ENCODE assay signal across 8 cellular contexts in genomic region chr12:89862511-89863331, GRCh38.
DNase-seq lines count a peak whose midpoint lies in the region; ATAC-seq and TF ChIP-seq lines count a peak whose summit lies in the region.

No MANE protein-coding gene starts in this region.

- H3K27ac ChIP-seq in Karpas-422 (ENCODE audit: low read length): peak overlapping the region; percentile 10; the same call in 1 of the 2 replicates
- H3K27ac ChIP-seq in temporal lobe (ENCODE audit: low read depth, low read length): peak overlapping the region; percentile 38

- POLR2A ChIA-PET in GM10248 (lab: Yijun Ruan, JAX): no interaction called here

- H3K4me1 ChIP-seq in Karpas-422 (ENCODE audit: low read length): peaks cover 15% of the 10 kb centered on the region

- peak overlapping the region; percentile 46 for H3K9ac ChIP-seq in Karpas-422 (ENCODE audit: low read length)

- H3K36me3 ChIP-seq in Karpas-422 (ENCODE audit: insufficient read depth, low read length): no peaks in the 10 kb centered on the region

- H3K36me3 Mint-ChIP-seq in activated T-helper 17 cell treated with anti-CD3 and anti-CD28 coated beads, Interleukin-2, amount 50 U/mL, for 72 hours (ENCODE audit: low read depth): no peaks in the 10 kb centered on the region

- peaks cover 10% of the 10 kb centered on the region for H3K9me3 Mint-ChIP-seq in activated T-helper 17 cell treated with anti-CD3 and anti-CD28 coated beads, Interleukin-2, amount 50 U/mL, for 72 hours

- H3K27ac Mint-ChIP-seq in activated T-helper 17 cell treated with anti-CD3 and anti-CD28 coated beads, Interleukin-2, amount 50 U/mL, for 72 hours: peak overlapping the region; percentile 98

- CTCF ChIA-PET in GM10248 (lab: Yijun Ruan, JAX): interaction anchor here (1.1 to 1.6 kb wide), 4 partner anchors 9 to 62 kb away, joined by 4 to 6 read pairs (median 5); no protein-coding TSS in a partner anchor

- no peaks in the 10 kb centered on the region for H3K27me3 ChIP-seq in Karpas-422 (ENCODE audit: low read length)

- peak overlapping the region; percentile 49 for H3K4me3 ChIP-seq in Karpas-422 (ENCODE audit: low read length)

- H3K79me2 ChIP-seq in Karpas-422 (ENCODE audit: low read length): no peaks in the 10 kb centered on the region

- intact Hi-C loops in left colon (cut with DNase I, micrococcal nuclease): no loop called here
- intact Hi-C loops in posterior cingulate gyrus (cut with DNase I): no loop called here

- TF ChIP-seq CTCF in GM10248 (IDR thresholded peaks at IDR 0.05; ENCODE audit: control extremely low read depth, extremely low read depth, low read depth, missing control alignments): no peak

- no peaks in the 10 kb centered on the region for H4K20me1 ChIP-seq in Karpas-422 (ENCODE audit: insufficient read depth, low read depth, low read length)

- H3K4me3 Mint-ChIP-seq in activated T-helper 17 cell treated with anti-CD3 and anti-CD28 coated beads, Interleukin-2, amount 50 U/mL, for 72 hours: peak overlapping the region; percentile 94

- ATAC-seq in GM21423 (IDR thresholded peaks at IDR 0.05; ENCODE audit: unreplicated experiment) (peak; percentile 71), left colon (peak; percentile 60)
- peak; percentile 60 for ATAC-seq in activated T-helper 17 cell treated with anti-CD3 and anti-CD28 coated beads, Interleukin-2, amount 50 U/mL, for 72 hours (replicated peaks)

- H3K4me2 ChIP-seq in Karpas-422 (ENCODE audit: low read depth, low read length, poor library complexity, severe bottlenecking): peak overlapping the region; percentile 57

- H3K27me3 Mint-ChIP-seq in activated T-helper 17 cell treated with anti-CD3 and anti-CD28 coated beads, Interleukin-2, amount 50 U/mL, for 72 hours: no peaks in the 10 kb centered on the region

- DNase-seq in GM10248 (ENCODE audit: extremely low spot score): peak; percentile 43
- DNase-seq in Karpas-422: peak; percentile 84
- DNase-seq in left colon: peak; percentile 11 to 36
- DNase-seq in posterior cingulate gyrus: no peak
- DNase-seq in NCI-H2227 treated with DMSO at 0.1 percent for 48 hours (lab: John Stamatoyannopoulos, UW): no peak

- no peaks in the 10 kb centered on the region; the same call in 1 of the 2 replicates for H3K9me3 ChIP-seq in Karpas-422 (ENCODE audit: low read length)

- H2AFZ ChIP-seq in Karpas-422 (ENCODE audit: low read length): peak overlapping the region; percentile 93

- no peaks in the 10 kb centered on the region for H3K9me2 ChIP-seq in Karpas-422 (replicated peaks; ENCODE audit: insufficient read depth, low read length)

- H3K4me1 Mint-ChIP-seq in activated T-helper 17 cell treated with anti-CD3 and anti-CD28 coated beads, Interleukin-2, amount 50 U/mL, for 72 hours: peaks cover 51% of the 10 kb centered on the region

Comparison
In these comparisons a context has a peak if more than half of its experiments do, and no peak if none do; other contexts are left out.
1. DNase-seq: peak in GM10248 (single experiment), Karpas-422 (single experiment) and left colon (2 of 2); none in posterior cingulate gyrus (0 of 10) and NCI-H2227 treated with DMSO at 0.1 percent for 48 hours (single experiment).
2. Peak in every context shown above with its lines, with median percentiles within 50 percentile points of each other: ATAC-seq.